Comparison of ENCODE assay signal across 20 cellular contexts in the genomic region with DNA sequence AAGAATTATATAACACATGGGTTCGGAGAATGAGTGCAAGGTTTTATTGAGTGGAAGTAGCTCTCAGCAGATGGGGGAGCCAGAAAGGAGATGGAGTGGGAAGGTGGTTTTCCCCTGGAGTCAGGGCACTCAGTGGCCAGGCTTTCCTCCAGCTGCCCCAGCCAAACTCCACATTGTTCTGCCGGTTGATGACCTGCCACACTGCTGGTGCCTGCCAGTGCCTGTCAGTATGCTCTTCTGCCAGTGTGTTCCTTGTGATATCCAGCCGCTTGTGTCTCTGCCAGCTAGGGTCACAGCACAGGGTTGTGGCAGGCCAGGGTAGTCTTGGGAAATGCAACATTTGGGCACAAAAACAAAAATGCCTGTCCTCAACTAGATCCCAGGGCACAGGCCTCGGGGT.
A peak's percentile ranks its signal among the peaks of the same experiment; 100 is the strongest.
DNase-seq lines count a peak whose midpoint lies in the region; ATAC-seq and TF ChIP-seq lines count a peak whose summit lies in the region.
"Had no signal": no experiment of that assay in that cellular context is flagged by ENCODE, and none has a peak within 500 bp of the region (broad histone marks: within the 10 kb centered on the region; RNA-seq: fewer than 3 reads in every experiment).

No MANE protein-coding gene starts in this region.

- peaks cover 2 to 5% of the 10 kb centered on the region in 2 donors for H3K9me3 Mint-ChIP-seq in natural killer cell
- H3K9me3 Mint-ChIP-seq in stimulated activated effector memory CD8-positive, alpha-beta T cell treated with anti-CD3 and anti-CD28 coated beads, Interleukin-12 subunit alpha, Interleukin-12 subunit beta, amount 100 ng/mL, for 72 hours = peaks cover 14% of the 10 kb centered on the region

- H3K27ac ChIP-seq in Peyer's patch = no peak overlapping the region
- H3K27ac ChIP-seq: C4-2B had no signal

- no peaks in the 10 kb centered on the region for H3K9me3 ChIP-seq in Peyer's patch

- H3K4me1 ChIP-seq in Peyer's patch = no peaks in the 10 kb centered on the region

- DNase-seq in Right ventricle myocardium superior = no peak
- DNase-seq in left cardiac atrium = no peak
- DNase-seq in Peyer's patch = peak in 2 of 3 donors; percentile 47 to 60
- DNase-seq in left lobe of liver (ENCODE audit: low spot score) = peak; percentile 87
- no peak for DNase-seq in natural killer cell
- DNase-seq in stimulated activated effector memory CD8-positive, alpha-beta T cell treated with anti-CD3 and anti-CD28 coated beads, Interleukin-12 subunit alpha, Interleukin-12 subunit beta, amount 100 ng/mL, for 72 hours (ENCODE audit: low spot score in 2 of 2) = no peak
- DNase-seq: 8988T, AML-193, EL, GF-D8, Karpas-422, NCI-H1694, NCI-H2081, NCI-H2171, NCI-H345, NCI-H524, SIG-M5 had no signal

- TF ChIP-seq CTCF in Peyer's patch (IDR thresholded peaks at IDR 0.05) = no peak
- TF ChIP-seq CTCF in natural killer cell (IDR thresholded peaks at IDR 0.05) = no peak

- no peak overlapping the region for H3K27ac Mint-ChIP-seq in natural killer cell
- no peak overlapping the region for H3K27ac Mint-ChIP-seq in stimulated activated effector memory CD8-positive, alpha-beta T cell treated with anti-CD3 and anti-CD28 coated beads, Interleukin-12 subunit alpha, Interleukin-12 subunit beta, amount 100 ng/mL, for 72 hours

- H3K27me3 ChIP-seq in Peyer's patch = no peaks in the 10 kb centered on the region

- no peaks in the 10 kb centered on the region for H3K4me1 Mint-ChIP-seq in natural killer cell
- no peaks in the 10 kb centered on the region for H3K4me1 Mint-ChIP-seq in stimulated activated effector memory CD8-positive, alpha-beta T cell treated with anti-CD3 and anti-CD28 coated beads, Interleukin-12 subunit alpha, Interleukin-12 subunit beta, amount 100 ng/mL, for 72 hours

- H3K27me3 Mint-ChIP-seq in natural killer cell (ENCODE audit: low read depth in 2 of 2) = no peaks in the 10 kb centered on the region

- H3K36me3 ChIP-seq in Peyer's patch = no peaks in the 10 kb centered on the region

- intact Hi-C loops in Right ventricle myocardium superior (cut with DNase I) (no loop called here), left cardiac atrium (cut with DNase I) (no loop called here), natural killer cell (cut with micrococcal nuclease) (no loop called here)

- ATAC-seq in Right ventricle myocardium superior (ENCODE audit: poor library complexity) (peak; percentile 78), left cardiac atrium (no peak), left lobe of liver (peak; percentile 97), natural killer cell (no peak), GM18909 (IDR thresholded peaks at IDR 0.05; ENCODE audit: poor library complexity, unreplicated experiment) (no peak)
- ATAC-seq in stimulated activated effector memory CD8-positive, alpha-beta T cell treated with anti-CD3 and anti-CD28 coated beads, Interleukin-12 subunit alpha, Interleukin-12 subunit beta, amount 100 ng/mL, for 72 hours = no peak
- ATAC-seq: SK-N-SH treated with all-trans-retinoic acid at 6 μM for 48 hours had no signal

- H3K4me3 Mint-ChIP-seq in natural killer cell = no peak overlapping the region
- no peak overlapping the region for H3K4me3 Mint-ChIP-seq in stimulated activated effector memory CD8-positive, alpha-beta T cell treated with anti-CD3 and anti-CD28 coated beads, Interleukin-12 subunit alpha, Interleukin-12 subunit beta, amount 100 ng/mL, for 72 hours

- H3K4me3 ChIP-seq in Peyer's patch = no peak overlapping the region

- H3K36me3 Mint-ChIP-seq in natural killer cell = no peaks in the 10 kb centered on the region
- no peaks in the 10 kb centered on the region for H3K36me3 Mint-ChIP-seq in stimulated activated effector memory CD8-positive, alpha-beta T cell treated with anti-CD3 and anti-CD28 coated beads, Interleukin-12 subunit alpha, Interleukin-12 subunit beta, amount 100 ng/mL, for 72 hours

- TF ChIP-seq POLR2A in Peyer's patch (IDR thresholded peaks at IDR 0.05) = no peak

Comparison
In these comparisons a context has a peak if more than half of its experiments do, and no peak if none do; other contexts are left out.
1. ATAC-seq: peak in Right ventricle myocardium superior (single experiment) and left lobe of liver (single experiment); none in left cardiac atrium (0 of 2), natural killer cell (0 of 3), GM18909 (single experiment) and stimulated activated effector memory CD8-positive, alpha-beta T cell treated with anti-CD3 and anti-CD28 coated beads, Interleukin-12 subunit alpha, Interleukin-12 subunit beta, amount 100 ng/mL, for 72 hours (single experiment).
2. DNase-seq: peak in Peyer's patch (2 of 3) and left lobe of liver (single experiment); none in Right ventricle myocardium superior (single experiment), left cardiac atrium (single experiment), natural killer cell (single experiment) and stimulated activated effector memory CD8-positive, alpha-beta T cell treated with anti-CD3 and anti-CD28 coated beads, Interleukin-12 subunit alpha, Interleukin-12 subunit beta, amount 100 ng/mL, for 72 hours (0 of 2).